In genomic region chr7:116169060-116169459, GRCh38 we compare ENCODE assay signal across 16 cellular contexts. TPM values are rescaled to one million over a fixed set of nuclear protein-coding genes. Genes with fewer than 3 reads are reported as not detected.
DNase-seq lines count a peak whose midpoint lies in the region; ATAC-seq and TF ChIP-seq lines count a peak whose summit lies in the region.
"Had no signal": no experiment of that assay in that cellular context is flagged by ENCODE, and none has a peak within 500 bp of the region (broad histone marks: within the 10 kb centered on the region; RNA-seq: fewer than 3 reads in every experiment).

No MANE protein-coding gene starts in this region.

- no peaks in the 10 kb centered on the region for H3K27me3 ChIP-seq in PC-3 (ENCODE audit: low read length)
- H3K27me3 ChIP-seq: body of pancreas, SJCRH30 had no signal

- H3K36me3 Mint-ChIP-seq in progenitor cell of endocrine pancreas (ENCODE audit: insufficient read depth) = no peaks in the 10 kb centered on the region

- H3K4me3 Mint-ChIP-seq in progenitor cell of endocrine pancreas (ENCODE audit: low read depth) = no peak overlapping the region
- H3K4me3 Mint-ChIP-seq: H9 had no signal

- H3K9me3 Mint-ChIP-seq in progenitor cell of endocrine pancreas (ENCODE audit: low read depth) = no peaks in the 10 kb centered on the region
- H3K9me3 Mint-ChIP-seq: H9 had no signal

- no peak for TF ChIP-seq CTCF in PC-3 (conservative IDR thresholded peaks at IDR 0.05; ENCODE audit: low read depth, low read length)
- TF ChIP-seq CTCF in fibroblast of the aortic adventitia (IDR thresholded peaks at IDR 0.05; ENCODE audit: insufficient read depth, low read length) = no peak
- no peak for TF ChIP-seq CTCF in progenitor cell of endocrine pancreas (IDR thresholded peaks at IDR 0.05; ENCODE audit: unreplicated experiment)

- peak overlapping the region; percentile 53 for H3K27ac Mint-ChIP-seq in progenitor cell of endocrine pancreas
- H3K27ac Mint-ChIP-seq: H9 had no signal

- peak overlapping the region; percentile 37; the same call in 1 of the 2 replicates for H2AFZ ChIP-seq in PC-3 (ENCODE audit: low read length)

- H3K4me1 ChIP-seq in PC-3 (ENCODE audit: insufficient read depth, low read length) = peaks cover 32% of the 10 kb centered on the region
- H3K4me1 ChIP-seq: SJCRH30, suprapubic skin had no signal

- intact Hi-C loops in PC-3 (cut with micrococcal nuclease) = no loop called here

- H3K4me3 ChIP-seq in PC-3 (ENCODE audit: low read length) = no peak overlapping the region
- no peak overlapping the region for H3K4me3 ChIP-seq in fibroblast of the aortic adventitia (ENCODE audit: low read depth, low read length)
- H3K4me3 ChIP-seq: body of pancreas, SJCRH30, suprapubic skin had no signal

- H3K9me3 ChIP-seq in PC-3 (ENCODE audit: low read length) = no peaks in the 10 kb centered on the region
- H3K9me3 ChIP-seq: body of pancreas, SJCRH30, suprapubic skin had no signal

- no peaks in the 10 kb centered on the region for H3K9me2 ChIP-seq in PC-3 (replicated peaks; ENCODE audit: low read length)

- POLR2A ChIA-PET in PC-3 (lab: Charles Lee; ENCODE audit: unreplicated experiment) = no interaction called here

- H3K4me2 ChIP-seq in PC-3 (ENCODE audit: low read length) = peak overlapping the region; percentile 27; the same call in 1 of the 2 replicates

- H3K27ac ChIP-seq in PC-3 (ENCODE audit: low read length) = no peak overlapping the region
- H3K27ac ChIP-seq: SJCRH30, suprapubic skin had no signal

- no peaks in the 10 kb centered on the region for H3K36me3 ChIP-seq in PC-3 (ENCODE audit: low read depth, low read length)
- H3K36me3 ChIP-seq: SJCRH30, suprapubic skin had no signal

- CTCF ChIA-PET in PC-3 (lab: Charles Lee) = no interaction called here

- DNase-seq in GM03348 (ENCODE audit: low spot score) (peak; percentile 23), PC-3 (peak; percentile 66), fibroblast of the aortic adventitia (ENCODE audit: low read depth) (peak; percentile 42), progenitor cell of endocrine pancreas (ENCODE audit: low spot score, unreplicated experiment) (no peak), islet precursor cell (no peak), NCI-H526 treated with DMSO at 0.1 percent for 48 hours (lab: John Stamatoyannopoulos, UW) (no peak), SK-N-DZ (ENCODE audit: low spot score) (no peak)
- DNase-seq: activated CD4-positive, CD25-positive, alpha-beta regulatory T cell; activated T-cell treated with anti-CD3 and anti-CD28 coated beads, Interleukin-2, amount 50 U/mL, for 1 hour; body of pancreas; H9; NCI-H446 treated with DMSO at 0.1 percent for 48 hours; SJCRH30 had no signal

- no peaks in the 10 kb centered on the region for H3K79me2 ChIP-seq in PC-3 (ENCODE audit: low read length)

- ATAC-seq in PC-3 (peak; percentile 43), HG03159 (IDR thresholded peaks at IDR 0.05; ENCODE audit: unreplicated experiment) (no peak)
- ATAC-seq: body of pancreas, sciatic nerve had no signal

- H3K4me1 Mint-ChIP-seq in progenitor cell of endocrine pancreas (ENCODE audit: low read depth) = peaks cover 32% of the 10 kb centered on the region

- BruUV-seq in PC-3 (replicated peaks; lab: Mats Ljungman, UMichigan) = no TSS peak

- H3K27me3 Mint-ChIP-seq in progenitor cell of endocrine pancreas = peaks cover 20% of the 10 kb centered on the region

- no peaks in the 10 kb centered on the region for H3F3A ChIP-seq in PC-3 (ENCODE audit: low read length, unreplicated experiment)

- H3K9ac ChIP-seq in PC-3 (ENCODE audit: low read length) = no peak overlapping the region

- H4K20me1 ChIP-seq in PC-3 (ENCODE audit: low read length) = no peaks in the 10 kb centered on the region

RNA-seq across cellular contexts. Expression of gene TES, which starts 41.3 kb away (rescaled TPM):
- 120 and 128 TPM in 2 replicates for total RNA-seq in PC-3 (2014; rRNA removed)
- total RNA-seq in fibroblast of the aortic adventitia (ENCODE audit: low replicate concordance) = 39.2 and 61.3 TPM in 2 replicates
- 123 and 140 TPM in 2 replicates for total RNA-seq in progenitor cell of endocrine pancreas
- not detected in 2 replicates for polyA plus RNA-seq in SK-N-DZ (2014; cell fraction: cytosol; rRNA removed)
- not detected in 2 replicates for polyA plus RNA-seq in SK-N-DZ (2014; cell fraction: nucleus; rRNA removed)

Comparison
In these comparisons a context has a peak if more than half of its experiments do, and no peak if none do; other contexts are left out.
1. DNase-seq: peak in GM03348 (single experiment), PC-3 (single experiment) and fibroblast of the aortic adventitia (single experiment); none in progenitor cell of endocrine pancreas (single experiment), islet precursor cell (single experiment), NCI-H526 treated with DMSO at 0.1 percent for 48 hours (single experiment) and SK-N-DZ (single experiment).